9 cellular contexts compared by ENCODE assay signal in the genomic region with DNA sequence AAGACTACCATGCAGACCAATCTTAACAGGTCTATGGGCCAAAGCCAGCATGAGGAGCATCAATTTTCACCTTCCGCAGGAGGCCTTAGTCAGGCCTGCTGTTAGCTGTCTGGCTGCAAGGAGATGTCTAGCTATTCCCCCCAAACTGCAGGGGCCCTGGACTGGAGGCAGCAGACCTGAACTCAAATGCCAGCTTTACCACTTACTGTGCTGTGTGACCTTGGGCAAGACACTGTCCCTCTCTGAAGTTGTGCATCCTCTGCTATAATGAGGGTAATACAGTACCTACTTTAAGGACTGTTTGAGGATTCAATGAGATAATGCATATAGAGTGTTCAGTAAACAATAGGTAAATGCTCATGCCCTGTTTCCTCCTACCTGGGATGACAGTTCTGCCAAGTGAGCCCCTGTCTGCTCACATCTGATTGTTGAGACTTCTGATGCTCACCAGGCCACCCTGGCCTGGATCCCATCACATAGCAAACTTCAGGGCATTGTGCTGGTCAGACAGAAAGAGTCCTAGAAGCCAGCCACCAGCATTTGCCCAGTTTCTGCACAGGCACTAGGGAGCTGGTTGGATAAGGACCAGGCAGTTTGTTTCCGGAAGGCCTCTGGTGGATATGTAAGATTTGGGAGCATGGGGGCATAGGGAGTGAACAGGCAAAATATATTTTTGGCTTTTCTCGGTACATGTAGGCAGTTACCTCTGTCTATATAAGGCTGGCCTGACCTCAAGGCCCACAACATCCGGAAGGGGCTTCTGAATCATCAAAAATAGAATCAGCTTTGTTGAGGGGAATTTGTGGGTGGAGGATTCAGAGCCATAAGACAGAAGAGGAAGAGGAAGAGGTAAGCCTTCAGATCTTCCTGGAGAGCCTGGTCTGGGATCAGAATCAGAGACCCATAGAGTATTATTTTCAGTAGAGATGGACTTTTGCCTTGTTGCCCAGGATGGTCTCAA. TPM values are rescaled to one million over a fixed set of nuclear protein-coding genes. Genes with fewer than 3 reads are reported as not detected.
DNase-seq lines count a peak whose midpoint lies in the region; ATAC-seq lines count a peak whose summit lies in the region.
"Had no signal": no experiment of that assay in that cellular context is flagged by ENCODE, and none has a peak within 500 bp of the region (broad histone marks: within the 10 kb centered on the region; RNA-seq: fewer than 3 reads in every experiment).

No MANE protein-coding gene starts in this region.

- H3K36me3 Mint-ChIP-seq in activated T-cell treated with anti-CD3 and anti-CD28 coated beads, Interleukin-2, amount 50 U/mL, for 4 hours (ENCODE audit: insufficient read depth), result no peaks in the 10 kb centered on the region
- no peaks in the 10 kb centered on the region for H3K36me3 Mint-ChIP-seq in stimulated activated naive B cell treated with anti-CD40 and anti-IgM and Interleukin-4, amounts not matched to agents 10 μg/mL and 1 μg/mL and 100 μg/mL, for 72 hours

- H3K27me3 Mint-ChIP-seq in activated T-cell treated with anti-CD3 and anti-CD28 coated beads, Interleukin-2, amount 50 U/mL, for 4 hours (ENCODE audit: low read depth), result no peaks in the 10 kb centered on the region
- no peaks in the 10 kb centered on the region for H3K27me3 Mint-ChIP-seq in stimulated activated naive B cell treated with anti-CD40 and anti-IgM and Interleukin-4, amounts not matched to agents 10 μg/mL and 1 μg/mL and 100 μg/mL, for 72 hours

- peak overlapping the region; percentile 50 for H3K4me3 Mint-ChIP-seq in activated T-cell treated with anti-CD3 and anti-CD28 coated beads, Interleukin-2, amount 50 U/mL, for 4 hours
- peak overlapping the region; percentile 45 to 69 for H3K4me3 Mint-ChIP-seq in stimulated activated naive B cell treated with anti-CD40 and anti-IgM and Interleukin-4, amounts not matched to agents 10 μg/mL and 1 μg/mL and 100 μg/mL, for 72 hours

- ATAC-seq in HG03520 (IDR thresholded peaks at IDR 0.05; ENCODE audit: unreplicated experiment), result peak; percentile 82
- ATAC-seq in activated T-cell treated with anti-CD3 and anti-CD28 coated beads, Interleukin-2, amount 50 U/mL, for 4 hours, result peak; percentile 91 to 96
- ATAC-seq in stimulated activated naive B cell treated with anti-CD40 and anti-IgM and Interleukin-4, amounts not matched to agents 10 μg/mL and 1 μg/mL and 100 μg/mL, for 72 hours (replicated peaks), result peak; percentile 88

- DNase-seq in stimulated activated naive CD4-positive, alpha-beta T cell treated with Interleukin-2 at 50 U/mL for 16 hours (lab: John Stamatoyannopoulos, UW), result peak; percentile 23
- no peak for DNase-seq in stimulated activated naive CD4-positive, alpha-beta T cell (lab: John Stamatoyannopoulos, UW)
- DNase-seq in activated T-cell treated with anti-CD3 and anti-CD28 coated beads, Interleukin-2, amount 50 U/mL, for 4 hours, result no peak
- peak; percentile 42 for DNase-seq in stimulated activated naive B cell treated with anti-CD40 and anti-IgM and Interleukin-4, amounts not matched to agents 10 μg/mL and 1 μg/mL and 100 μg/mL, for 72 hours
- DNase-seq in substantia nigra (lab: John Stamatoyannopoulos, UW), result no peak
- no peak for DNase-seq in pons (ENCODE audit: low spot score)
- DNase-seq in T1000 (lab: John Stamatoyannopoulos, UW), result no peak

- H3K27ac ChIP-seq in substantia nigra (ENCODE audit: low read depth, low read length, poor library complexity, severe bottlenecking), result no peak overlapping the region

- H3K27ac Mint-ChIP-seq in stimulated activated naive B cell treated with anti-CD40 and anti-IgM and Interleukin-4, amounts not matched to agents 10 μg/mL and 1 μg/mL and 100 μg/mL, for 72 hours, result peak overlapping the region; percentile 94

- H3K9me3 Mint-ChIP-seq in activated T-cell treated with anti-CD3 and anti-CD28 coated beads, Interleukin-2, amount 50 U/mL, for 4 hours, result no peaks in the 10 kb centered on the region
- no peaks in the 10 kb centered on the region for H3K9me3 Mint-ChIP-seq in stimulated activated naive B cell treated with anti-CD40 and anti-IgM and Interleukin-4, amounts not matched to agents 10 μg/mL and 1 μg/mL and 100 μg/mL, for 72 hours

- peaks cover 25% of the 10 kb centered on the region for H3K4me1 Mint-ChIP-seq in activated T-cell treated with anti-CD3 and anti-CD28 coated beads, Interleukin-2, amount 50 U/mL, for 4 hours (ENCODE audit: low read depth)
- H3K4me1 Mint-ChIP-seq in stimulated activated naive B cell treated with anti-CD40 and anti-IgM and Interleukin-4, amounts not matched to agents 10 μg/mL and 1 μg/mL and 100 μg/mL, for 72 hours, result peaks cover 44 to 60% of the 10 kb centered on the region in 2 donors

RNA-seq across cellular contexts. Expression of a gene that starts 2.3 kb away (rescaled TPM):
- under 1 TPM in 1 of 3 donors, not detected in 2; 0.16 TPM for total RNA-seq in activated T-cell treated with anti-CD3 and anti-CD28 coated beads, Interleukin-2, amount 50 U/mL, for 4 hours
- total RNA-seq: mononuclear cell had no signal

RNA-seq across cellular contexts. Expression of a gene that starts 39.4 kb away (rescaled TPM):
- under 1 TPM; 0.42 to 0.63 (median 0.49) TPM for total RNA-seq in activated T-cell treated with anti-CD3 and anti-CD28 coated beads, Interleukin-2, amount 50 U/mL, for 4 hours

Comparison
In these comparisons a context has a peak if more than half of its experiments do, and no peak if none do; other contexts are left out.
1. DNase-seq: peak in stimulated activated naive CD4-positive, alpha-beta T cell treated with Interleukin-2 at 50 U/mL for 16 hours (single experiment) and stimulated activated naive B cell treated with anti-CD40 and anti-IgM and Interleukin-4, amounts not matched to agents 10 μg/mL and 1 μg/mL and 100 μg/mL, for 72 hours (single experiment); none in stimulated activated naive CD4-positive, alpha-beta T cell (0 of 6), activated T-cell treated with anti-CD3 and anti-CD28 coated beads, Interleukin-2, amount 50 U/mL, for 4 hours (single experiment), substantia nigra (0 of 49), pons (single experiment) and T1000 (single experiment).
2. Peak in every context shown above with its lines, with median percentiles within 50 percentile points of each other: ATAC-seq.